In the genomic region with DNA sequence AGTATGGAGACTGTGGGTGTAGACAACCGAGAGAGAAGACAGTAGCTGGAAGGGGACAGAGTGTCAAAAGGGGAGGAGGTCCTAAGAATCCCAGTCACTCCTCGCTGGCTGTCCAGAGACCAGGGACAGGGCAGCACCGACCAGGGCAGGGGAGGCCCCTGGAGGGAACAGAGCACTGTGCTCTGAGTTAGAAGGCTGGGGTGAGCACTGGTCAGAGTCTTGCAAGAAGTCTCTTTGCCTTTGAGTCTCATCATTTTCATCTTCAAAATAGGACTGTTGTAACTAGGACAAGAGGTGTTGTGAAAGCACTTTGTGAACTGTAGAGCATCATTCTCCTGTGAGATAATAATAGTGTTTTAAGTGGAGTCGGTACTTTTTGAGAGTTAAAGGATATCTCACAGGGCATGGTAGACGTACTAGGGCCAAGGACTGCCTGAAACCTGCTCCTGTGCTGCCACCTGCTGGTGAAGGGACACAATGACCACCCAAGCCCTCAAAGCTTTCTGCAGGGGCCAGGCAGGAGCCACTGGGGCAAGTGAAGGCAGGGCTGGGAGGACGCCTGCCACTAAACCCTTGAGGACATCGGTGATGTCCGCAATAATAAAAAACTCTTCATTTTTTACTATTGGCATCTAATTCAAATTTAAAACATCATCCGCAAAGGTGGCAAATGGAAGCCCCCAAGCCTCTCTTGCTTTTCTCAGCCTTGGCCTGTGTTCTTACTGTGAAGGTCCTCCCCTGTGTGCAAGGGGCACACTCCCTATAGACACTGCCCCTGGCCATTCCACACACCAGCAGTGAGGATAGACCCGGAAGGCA, we compare ENCODE assay signal across 8 cellular contexts. TPM values are rescaled to one million over a fixed set of nuclear protein-coding genes. Genes with fewer than 3 reads are reported as not detected.
DNase-seq lines count a peak whose midpoint lies in the region; ATAC-seq and TF ChIP-seq lines count a peak whose summit lies in the region.

No MANE protein-coding gene starts in this region.

- ATAC-seq in GM19025 (IDR thresholded peaks at IDR 0.05; ENCODE audit: low read depth, unreplicated experiment) (peak; percentile 86), HG03280 (IDR thresholded peaks at IDR 0.05; ENCODE audit: unreplicated experiment) (peak; percentile 85), left lung (peak; percentile 96)

- no peaks in the 10 kb centered on the region for H3K36me3 ChIP-seq in left lung

- intact Hi-C loops in left lung (cut with DNase I): loop anchor here in 1 of 2 donors (5.0 kb wide), 1 partner anchor 56 kb away; no protein-coding TSS in a partner anchor

- H3K27ac ChIP-seq in left lung: no peak overlapping the region

- peaks cover 0 to 16% of the 10 kb centered on the region in 2 donors for H3K27me3 ChIP-seq in left lung

- DNase-seq in AG09319 (ENCODE audit: extremely low read depth, low read depth) (peak; percentile 59), NCI-H446 treated with DMSO at 0.1 percent for 48 hours (lab: John Stamatoyannopoulos, UW) (peak; percentile 42), cerebellum (ENCODE audit: low spot score) (peak; percentile 86), left lung (peak; percentile 82 to 86)
- DNase-seq in activated CD4-positive, CD25-positive, alpha-beta regulatory T cell treated with anti-CD3 and anti-CD28 coated beads, Interleukin-2, amount 50 U/mL, for 72 hours: peak; percentile 79
- peak; percentile 69 to 71 for DNase-seq in stimulated activated CD4-positive, alpha-beta T cell treated with anti-CD3 and anti-CD28 coated beads, Interleukin-4, amount 100 ng/mL, for 4 hours

- H3K4me3 ChIP-seq in left lung: no peak overlapping the region

- TF ChIP-seq CTCF in AG09319 (IDR thresholded peaks at IDR 0.05; ENCODE audit: low read depth, low read length) (peak; percentile 76), left lung (IDR thresholded peaks at IDR 0.05) (peak; percentile 90 to 95)

- no peaks in the 10 kb centered on the region for H3K9me3 ChIP-seq in left lung

- no peaks in the 10 kb centered on the region for H3K4me1 ChIP-seq in left lung

RNA-seq across cellular contexts. Expression of a gene that starts 28.2 kb away (rescaled TPM):
- 5.9 TPM for total RNA-seq in cerebellum
- total RNA-seq in left lung: not detected

RNA-seq across cellular contexts. Expression of a gene that starts 51.5 kb away (rescaled TPM):
- total RNA-seq in cerebellum (not detected), left lung (under 1 TPM in 1 of 2 donors, not detected in 1; 0.52 TPM)
